Comparison of ENCODE assay signal across 9 cellular contexts in genomic region chr11:73383249-73384126, GRCh38. TPM values are rescaled to one million over a fixed set of nuclear protein-coding genes. Genes with fewer than 3 reads are reported as not detected.
DNase-seq lines count a peak whose midpoint lies in the region; FAIRE-seq and TF ChIP-seq lines count a peak whose summit lies in the region.
"Had no signal": no experiment of that assay in that cellular context is flagged by ENCODE, and none has a peak within 500 bp of the region (broad histone marks: within the 10 kb centered on the region; RNA-seq: fewer than 3 reads in every experiment).

No MANE protein-coding gene starts in this region.

- FAIRE-seq in GM12892 (lab: Jason Lieb, UNC) (peak; percentile 86), HTR-8/SVneo (lab: Jason Lieb, UNC) (no peak)
- FAIRE-seq: pancreas had no signal

- peak; percentile 63 for DNase-seq in Ammon's horn (ENCODE audit: low spot score)
- no peak for DNase-seq in GM12892 (ENCODE audit: insufficient read length)
- peak; percentile 41 for DNase-seq in midbrain (lab: John Stamatoyannopoulos, UW)
- no peak for DNase-seq in NCI-H1694 treated with DMSO at 0.1 percent for 48 hours (lab: John Stamatoyannopoulos, UW)
- DNase-seq in HTR-8/SVneo (ENCODE audit: insufficient read length, low spot score), result no peak
- DNase-seq in EL, result no peak
- no peak for DNase-seq in activated effector memory CD4-positive, alpha-beta T cell treated with Interleukin-2 at 50 U/mL for 16 hours

- no peak; the same call in 1 of the 2 replicates for TF ChIP-seq POLR2A in GM12892 (IDR thresholded peaks at IDR 0.05; ENCODE audit: low read depth, low read length)

- H3K27ac ChIP-seq in angular gyrus (ENCODE audit: low read depth, low read length), result peak overlapping the region; percentile 51

RNA-seq across cellular contexts. Expression of gene RELT, which starts 7.3 kb away (rescaled TPM):
- 12.6 TPM for polyA plus RNA-seq in GM12892 (2012; ENCODE audit: missing spikeins)

Comparison
In these comparisons a context has a peak if more than half of its experiments do, and no peak if none do; other contexts are left out.
1. DNase-seq: peak in Ammon's horn (single experiment) and midbrain (single experiment); none in GM12892 (single experiment), NCI-H1694 treated with DMSO at 0.1 percent for 48 hours (single experiment), HTR-8/SVneo (single experiment), EL (single experiment) and activated effector memory CD4-positive, alpha-beta T cell treated with Interleukin-2 at 50 U/mL for 16 hours (single experiment).